24 cellular contexts compared by ENCODE assay signal in genomic region chr5:124924729-124925128, GRCh38.
DNase-seq lines count a peak whose midpoint lies in the region; ATAC-seq, FAIRE-seq and TF ChIP-seq lines count a peak whose summit lies in the region.
"Had no signal": no experiment of that assay in that cellular context is flagged by ENCODE, and none has a peak within 500 bp of the region (broad histone marks: within the 10 kb centered on the region; RNA-seq: fewer than 3 reads in every experiment).

No MANE protein-coding gene starts in this region.

- H3K18ac ChIP-seq in H1 (ENCODE audit: extremely low read depth, low read length): 0 out of 2 replicates have a peak overlapping the region, but pooled peaks have one; percentile 12

- 0 out of 2 replicates have a peak overlapping the region, but pooled peaks have one; percentile 54 for H2BK15ac ChIP-seq in H1 (ENCODE audit: low read length)

- no peaks in the 10 kb centered on the region for H3K4me1 Mint-ChIP-seq in neural progenitor cell
- H3K4me1 Mint-ChIP-seq: CD8-positive, alpha-beta memory T cell; GM23338 had no signal

- H2AFZ ChIP-seq in OCI-LY1 (ENCODE audit: low read length): no peak overlapping the region
- H2AFZ ChIP-seq in H1 (ENCODE audit: low read length): no peak overlapping the region
- H2AFZ ChIP-seq in neural progenitor cell (replicated peaks): no peak overlapping the region
- H2AFZ ChIP-seq: GM23338 had no signal

- no peak for TF ChIP-seq RAD21 in H1 (IDR thresholded peaks at IDR 0.05 in 1 of 2, conservative IDR thresholded peaks at IDR 0.05 in 1 of 2; ENCODE audit: low read depth in 2 of 2, low read length in 2 of 2)

- peak overlapping the region; percentile 9 for H3K27ac Mint-ChIP-seq in neural progenitor cell
- H3K27ac Mint-ChIP-seq: CD14-positive monocyte; CD4-positive, alpha-beta T cell; CD8-positive, alpha-beta memory T cell; GM23338; HFFc6 had no signal

- H3K4me3 ChIP-seq in OCI-LY1 (ENCODE audit: low read depth, low read length, poor library complexity, severe bottlenecking) (no peak overlapping the region), H1 (ENCODE audit: extremely low read depth in 1 of 4, insufficient read depth in 2 of 4, low read depth in 3 of 4, low read length in 4 of 4) (no peak overlapping the region), neural progenitor cell (no peak overlapping the region)
- H3K4me3 ChIP-seq: A549; BLaER1 treated with 17β-estradiol and CSF1 and Interleukin-3, amounts not matched to agents 10 nM and 100 nM; GM23338 had no signal

- H3K23me2 ChIP-seq in H1 (ENCODE audit: low read depth, low read length): no peaks in the 10 kb centered on the region

- whole genome bisulfite sequencing in H1 (ENCODE audit: extremely low coverage in 1 of 2, insufficient coverage in 1 of 2, insufficient read length in 1 of 2, insufficient replicate concordance in 2 of 2, low coverage in 1 of 2, low lambda C conversion rate in 2 of 2, missing lambda C conversion rate in 1 of 2), 2 experiments: 87% methylated on average over 1 of the region's 1 CpG; no CpG with 5 or more reads in 1 of the 2 experiments

- no peaks in the 10 kb centered on the region for H3K9me2 ChIP-seq in OCI-LY1 (ENCODE audit: low read depth, low read length)

- ATAC-seq in HG03045 (IDR thresholded peaks at IDR 0.05; ENCODE audit: unreplicated experiment): no peak
- ATAC-seq: A549, GM23338, HCT116 had no signal

- H3K23ac ChIP-seq in H1 (ENCODE audit: insufficient read length): no peak overlapping the region

- H3K79me2 ChIP-seq in OCI-LY1 (ENCODE audit: insufficient read depth, low read length) (no peaks in the 10 kb centered on the region), H1 (ENCODE audit: control insufficient read depth in 1 of 2, insufficient read depth in 2 of 2, low read length in 2 of 2) (no peaks in the 10 kb centered on the region), neural progenitor cell (ENCODE audit: low read depth) (no peaks in the 10 kb centered on the region)

- no peaks in the 10 kb centered on the region for H3K36me3 ChIP-seq in OCI-LY1 (ENCODE audit: insufficient read depth, low read length)
- no peaks in the 10 kb centered on the region for H3K36me3 ChIP-seq in H1 (ENCODE audit: control insufficient read depth in 2 of 4, insufficient read depth in 4 of 4, low read length in 3 of 4)
- no peaks in the 10 kb centered on the region for H3K36me3 ChIP-seq in neural progenitor cell
- H3K36me3 ChIP-seq: BE2C; BLaER1 treated with 17β-estradiol and CSF1 and Interleukin-3, amounts not matched to agents 10 nM and 100 nM had no signal

- no peak overlapping the region; the same call in 1 of the 2 replicates for H2BK5ac ChIP-seq in H1 (ENCODE audit: low read depth, low read length)

- no peak overlapping the region for H4K91ac ChIP-seq in H1 (replicated peaks; ENCODE audit: insufficient read length, low read length)

- H3K9me3 ChIP-seq in OCI-LY1 (ENCODE audit: low read length): no peaks in the 10 kb centered on the region
- no peaks in the 10 kb centered on the region for H3K9me3 ChIP-seq in H1 (ENCODE audit: insufficient read depth in 2 of 2, low read depth in 1 of 2, low read length in 1 of 2)
- no peaks in the 10 kb centered on the region for H3K9me3 ChIP-seq in neural progenitor cell (ENCODE audit: low read depth)
- H3K9me3 ChIP-seq: A549, BE2C had no signal

- CTCF ChIA-PET in H1 (lab: Charles Lee; ENCODE audit: partially characterized antibody): no interaction called here

- TF ChIP-seq CTCF in OCI-LY1 (IDR thresholded peaks at IDR 0.05; ENCODE audit: low read length) (no peak), H1 (IDR thresholded peaks at IDR 0.05; ENCODE audit: control extremely low read depth in 1 of 3, insufficient read depth in 1 of 3, low read depth in 1 of 3, low read length in 3 of 3) (no peak), neural progenitor cell (IDR thresholded peaks at IDR 0.05) (no peak)

- H3K4ac ChIP-seq in H1 (replicated peaks; ENCODE audit: insufficient read length, low read depth, low read length): peak overlapping the region; percentile 63

- no peak for TF ChIP-seq EP300 in H1 (IDR thresholded peaks at IDR 0.05; ENCODE audit: borderline replicate concordance in 1 of 2, low read depth in 2 of 2, low read length in 2 of 2)

- H2BK120ac ChIP-seq in H1 (replicated peaks; ENCODE audit: low read depth, low read length): peak overlapping the region; percentile 74

- H4K5ac ChIP-seq in H1 (ENCODE audit: insufficient read length, low read depth, low read length): no peak overlapping the region

- H3K4me1 ChIP-seq in OCI-LY1 (ENCODE audit: insufficient read depth, low read length, severe bottlenecking) (peaks cover 48% of the 10 kb centered on the region), H1 (replicated peaks in 1 of 4; ENCODE audit: control insufficient read depth in 3 of 4, insufficient read depth in 4 of 4, low read length in 3 of 4) (peaks cover 0 to 17% (median 13%) of the 10 kb centered on the region in 4 experiments; a peak in 5 of 7 replicates), neural progenitor cell (peaks cover 45% of the 10 kb centered on the region)
- H3K4me1 ChIP-seq: BE2C had no signal

- FAIRE-seq in GM12892 (lab: Jason Lieb, UNC) (peak; percentile 77), H1 (lab: Jason Lieb, UNC) (no peak)
- FAIRE-seq: A549, G401.6, H54 had no signal

- H4K20me1 ChIP-seq in OCI-LY1 (ENCODE audit: insufficient read depth, low read length): no peaks in the 10 kb centered on the region
- H4K20me1 ChIP-seq in H1 (replicated peaks in 1 of 2; ENCODE audit: control insufficient read depth in 1 of 2, insufficient read depth in 2 of 2, low read length in 2 of 2): no peaks in the 10 kb centered on the region
- no peaks in the 10 kb centered on the region for H4K20me1 ChIP-seq in neural progenitor cell (ENCODE audit: low read depth)
- H4K20me1 ChIP-seq: BLaER1 treated with 17β-estradiol and CSF1 and Interleukin-3, amounts not matched to agents 10 nM and 100 nM had no signal

- H2AK5ac ChIP-seq in H1 (ENCODE audit: low read depth, low read length): no peak overlapping the region

- no peak overlapping the region for H2BK20ac ChIP-seq in H1 (ENCODE audit: low read length)

- H3K9me3 Mint-ChIP-seq in neural progenitor cell: peaks cover 10% of the 10 kb centered on the region
- H3K9me3 Mint-ChIP-seq: CD4-positive, alpha-beta T cell; GM23338; HFFc6 had no signal

- no peaks in the 10 kb centered on the region for H3K79me1 ChIP-seq in H1 (ENCODE audit: low read depth, low read length)

- H2BK12ac ChIP-seq in H1 (ENCODE audit: low read depth, low read length): 0 out of 2 replicates have a peak overlapping the region, but pooled peaks have one; percentile 51

- TF ChIP-seq POLR2A in GM12892 (IDR thresholded peaks at IDR 0.05; ENCODE audit: low read depth, low read length): no peak
- TF ChIP-seq POLR2A in H1 (IDR thresholded peaks at IDR 0.05; ENCODE audit: control extremely low read depth in 1 of 2, low read depth in 2 of 2, low read length in 2 of 2): no peak

- H3F3A ChIP-seq in OCI-LY1 (ENCODE audit: insufficient read depth, low read length): no peaks in the 10 kb centered on the region
- peaks cover 50% of the 10 kb centered on the region for H3F3A ChIP-seq in neural progenitor cell (ENCODE audit: low read depth)

- H3K4me2 ChIP-seq in OCI-LY1 (ENCODE audit: low read length) (no peak overlapping the region), H1 (ENCODE audit: insufficient read depth in 1 of 2, low read depth in 2 of 2, low read length in 2 of 2) (no peak overlapping the region), neural progenitor cell (no peak overlapping the region)
- H3K4me2 ChIP-seq: A549; BLaER1 treated with 17β-estradiol and CSF1 and Interleukin-3, amounts not matched to agents 10 nM and 100 nM; GM23338 had no signal

- H3K36me3 Mint-ChIP-seq in neural progenitor cell: peaks cover 9% of the 10 kb centered on the region
- H3K36me3 Mint-ChIP-seq: CD14-positive monocyte; CD8-positive, alpha-beta memory T cell had no signal

- H3K27me3 ChIP-seq in OCI-LY1 (ENCODE audit: insufficient read depth, low read length): no peaks in the 10 kb centered on the region
- no peaks in the 10 kb centered on the region for H3K27me3 ChIP-seq in H1 (replicated peaks in 1 of 4; ENCODE audit: control insufficient read depth in 3 of 4, extremely low read depth in 1 of 4, insufficient read depth in 3 of 4, low read length in 3 of 4)
- H3K27me3 ChIP-seq in neural progenitor cell: no peaks in the 10 kb centered on the region
- H3K27me3 ChIP-seq: BE2C; BLaER1 treated with 17β-estradiol and CSF1 and Interleukin-3, amounts not matched to agents 10 nM and 100 nM had no signal

- no peak overlapping the region for H3K56ac ChIP-seq in H1 (replicated peaks; ENCODE audit: insufficient read length, low read depth, low read length)

- H3K14ac ChIP-seq in H1 (ENCODE audit: insufficient read length): no peak overlapping the region

- no peak overlapping the region for H4K8ac ChIP-seq in H1 (ENCODE audit: extremely low read depth, insufficient read depth, low read length)

- no peak for DNase-seq in GM12892 (ENCODE audit: insufficient read length)
- no peak for DNase-seq in H1 (ENCODE audit: low read depth in 1 of 2, low spot score in 2 of 2)
- DNase-seq in neural progenitor cell (ENCODE audit: low spot score): no peak
- DNase-seq in activated naive CD4-positive, alpha-beta T cell (lab: John Stamatoyannopoulos, UW): no peak
- no peak for DNase-seq in DMS79 (lab: John Stamatoyannopoulos, UW)
- DNase-seq: 8988T; ACHN; AML-193; BE2C; Calu3; CD4-positive, alpha-beta T cell; CD8-positive, alpha-beta memory T cell; DMS53; DND-41; HFFc6 had no signal

- no peaks in the 10 kb centered on the region for H3K27me3 Mint-ChIP-seq in neural progenitor cell (ENCODE audit: insufficient read depth, low read depth)
- H3K27me3 Mint-ChIP-seq: CD4-positive, alpha-beta T cell; CD8-positive, alpha-beta memory T cell had no signal

- H3K27ac ChIP-seq in OCI-LY1 (ENCODE audit: low read depth, low read length, poor library complexity, severe bottlenecking): peak overlapping the region; percentile 4
- no peak overlapping the region for H3K27ac ChIP-seq in H1 (ENCODE audit: low read depth, low read length)
- H3K27ac ChIP-seq in neural progenitor cell: no peak overlapping the region
- H3K27ac ChIP-seq: A549; BLaER1 treated with 17β-estradiol and CSF1 and Interleukin-3, amounts not matched to agents 10 nM and 100 nM had no signal

- H3K4me3 Mint-ChIP-seq in neural progenitor cell: no peak overlapping the region
- H3K4me3 Mint-ChIP-seq: CD14-positive monocyte; CD4-positive, alpha-beta T cell; CD8-positive, alpha-beta memory T cell; GM23338; HFFc6 had no signal

- H3K9ac ChIP-seq in OCI-LY1 (ENCODE audit: low read length) (no peak overlapping the region), H1 (replicated peaks in 1 of 4; ENCODE audit: extremely low read depth in 1 of 4, low read depth in 3 of 4, low read length in 3 of 4) (no peak overlapping the region), neural progenitor cell (no peak overlapping the region)
- H3K9ac ChIP-seq: BLaER1 treated with 17β-estradiol and CSF1 and Interleukin-3, amounts not matched to agents 10 nM and 100 nM had no signal

- POLR2A ChIA-PET in H1 (lab: Charles Lee; ENCODE audit: partially characterized antibody): no interaction called here

TF ChIP-seq in H1, 55 proteins besides CTCF, POLR2A, EP300 and RAD21 (continues in another document):
- TF ChIP-seq ATF3 (IDR thresholded peaks at IDR 0.05; ENCODE audit: insufficient read depth, low read depth, low read length): no peak
